In the genomic region with DNA sequence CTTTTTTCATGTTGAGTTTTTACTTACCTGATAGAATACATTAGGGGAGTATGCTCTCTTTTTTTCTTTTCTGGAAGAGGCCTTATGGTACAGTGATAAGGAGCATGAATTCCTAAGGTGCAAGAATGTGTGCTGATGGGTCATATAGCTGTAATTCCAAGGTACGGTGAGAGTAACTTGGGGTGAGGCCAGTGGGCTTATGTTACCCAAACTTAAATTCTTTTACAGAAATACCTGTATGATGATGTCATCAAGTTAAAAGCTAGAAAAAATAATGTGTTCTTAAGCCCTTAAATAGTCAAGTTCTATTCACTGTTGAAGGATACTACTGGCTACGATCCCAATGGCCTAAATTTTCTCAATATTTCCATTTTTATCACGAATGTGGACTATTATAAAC, we compare ENCODE assay signal across 1 cellular context.
TF ChIP-seq lines count a peak whose summit lies in the region.

No MANE protein-coding gene starts in this region.

TF ChIP-seq in HepG2, 621 proteins besides CTCF, POLR2A, EP300 and RAD21 (continued from another document):
- TF ChIP-seq ZNF609 (CRISPR knock-in tag; IDR thresholded peaks at IDR 0.05; ENCODE audit: borderline replicate concordance) (no peak), CREB1 (IDR thresholded peaks at IDR 0.05) (peak; percentile 60), CREB1 (CRISPR knock-in tag; IDR thresholded peaks at IDR 0.05) (no peak), ERF (CRISPR knock-in tag; IDR thresholded peaks at IDR 0.05) (no peak)
- TF ChIP-seq, protein P1, sequence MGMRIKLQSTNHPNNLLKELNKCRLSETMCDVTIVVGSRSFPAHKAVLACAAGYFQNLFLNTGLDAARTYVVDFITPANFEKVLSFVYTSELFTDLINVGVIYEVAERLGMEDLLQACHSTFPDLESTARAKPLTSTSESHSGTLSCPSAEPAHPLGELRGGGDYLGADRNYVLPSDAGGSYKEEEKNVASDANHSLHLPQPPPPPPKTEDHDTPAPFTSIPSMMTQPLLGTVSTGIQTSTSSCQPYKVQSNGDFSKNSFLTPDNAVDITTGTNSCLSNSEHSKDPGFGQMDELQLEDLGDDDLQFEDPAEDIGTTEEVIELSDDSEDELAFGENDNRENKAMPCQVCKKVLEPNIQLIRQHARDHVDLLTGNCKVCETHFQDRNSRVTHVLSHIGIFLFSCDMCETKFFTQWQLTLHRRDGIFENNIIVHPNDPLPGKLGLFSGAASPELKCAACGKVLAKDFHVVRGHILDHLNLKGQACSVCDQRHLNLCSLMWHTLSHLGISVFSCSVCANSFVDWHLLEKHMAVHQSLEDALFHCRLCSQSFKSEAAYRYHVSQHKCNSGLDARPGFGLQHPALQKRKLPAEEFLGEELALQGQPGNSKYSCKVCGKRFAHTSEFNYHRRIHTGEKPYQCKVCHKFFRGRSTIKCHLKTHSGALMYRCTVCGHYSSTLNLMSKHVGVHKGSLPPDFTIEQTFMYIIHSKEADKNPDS (CRISPR knock-in tag; IDR thresholded peaks at IDR 0.05), result no peak
